Comparison of ENCODE assay signal across 15 cellular contexts in genomic region chr7:48004598-48004997, GRCh38. TPM values are rescaled to one million over a fixed set of nuclear protein-coding genes. Genes with fewer than 3 reads are reported as not detected.
DNase-seq lines count a peak whose midpoint lies in the region; ATAC-seq and TF ChIP-seq lines count a peak whose summit lies in the region.
"Had no signal": no experiment of that assay in that cellular context is flagged by ENCODE, and none has a peak within 500 bp of the region (broad histone marks: within the 10 kb centered on the region; RNA-seq: fewer than 3 reads in every experiment).

No MANE protein-coding gene starts in this region.

- TF ChIP-seq CTCF in nephron (IDR thresholded peaks at IDR 0.05; ENCODE audit: unreplicated experiment in 3 of 3): no peak
- no peak for TF ChIP-seq CTCF in body of pancreas (IDR thresholded peaks at IDR 0.05)

- H3K27me3 ChIP-seq in CD8-positive, alpha-beta memory T cell (ENCODE audit: insufficient read depth, low read length, poor library complexity, severe bottlenecking): no peaks in the 10 kb centered on the region
- H3K27me3 ChIP-seq in body of pancreas: peaks cover 0 to 5% of the 10 kb centered on the region in 2 donors
- H3K27me3 ChIP-seq: stomach had no signal

- H3K27ac ChIP-seq in CD8-positive, alpha-beta memory T cell (ENCODE audit: low read depth, low read length): no peak overlapping the region
- no peak overlapping the region for H3K27ac ChIP-seq in body of pancreas
- H3K27ac ChIP-seq: stomach had no signal

- peak; percentile 50 for ATAC-seq in GM18870 (IDR thresholded peaks at IDR 0.05; ENCODE audit: unreplicated experiment)
- peak; percentile 62 for ATAC-seq in GM21786 (IDR thresholded peaks at IDR 0.05; ENCODE audit: unreplicated experiment)
- ATAC-seq in HG03108 (IDR thresholded peaks at IDR 0.05; ENCODE audit: unreplicated experiment): peak; percentile 76
- no peak for ATAC-seq in body of pancreas
- ATAC-seq: left ventricle myocardium superior had no signal

- H3K27ac Mint-ChIP-seq in nephron: peak overlapping the region in 2 of 3 experiments; percentile 59 to 88
- no peak overlapping the region for H3K27ac Mint-ChIP-seq in CD8-positive, alpha-beta memory T cell
- H3K27ac Mint-ChIP-seq: activated naive CD8-positive, alpha-beta T cell treated with anti-CD3 and anti-CD28 coated beads for 36 hours had no signal

- H3K4me1 Mint-ChIP-seq in nephron: no peaks in the 10 kb centered on the region
- no peaks in the 10 kb centered on the region for H3K4me1 Mint-ChIP-seq in CD8-positive, alpha-beta memory T cell
- H3K4me1 Mint-ChIP-seq: activated naive CD8-positive, alpha-beta T cell treated with anti-CD3 and anti-CD28 coated beads for 36 hours had no signal

- H3K4me3 Mint-ChIP-seq in nephron: no peak overlapping the region
- H3K4me3 Mint-ChIP-seq in CD8-positive, alpha-beta memory T cell: no peak overlapping the region
- H3K4me3 Mint-ChIP-seq: activated naive CD8-positive, alpha-beta T cell treated with anti-CD3 and anti-CD28 coated beads for 36 hours had no signal

- H3K4me3 ChIP-seq in CD8-positive, alpha-beta memory T cell (ENCODE audit: low read length): no peak overlapping the region
- H3K4me3 ChIP-seq in body of pancreas: no peak overlapping the region
- H3K4me3 ChIP-seq: HAP-1, stomach had no signal

- TF ChIP-seq POLR2A in body of pancreas (IDR thresholded peaks at IDR 0.05): no peak

- H3K27me3 Mint-ChIP-seq in nephron (ENCODE audit: low read depth): peaks cover 6% of the 10 kb centered on the region
- peaks cover 15 to 22% of the 10 kb centered on the region in 2 donors for H3K27me3 Mint-ChIP-seq in CD8-positive, alpha-beta memory T cell

- no peaks in the 10 kb centered on the region for H3K4me1 ChIP-seq in CD8-positive, alpha-beta memory T cell (ENCODE audit: insufficient read depth, low read length)
- H3K4me1 ChIP-seq in body of pancreas: no peaks in the 10 kb centered on the region
- H3K4me1 ChIP-seq: stomach had no signal

- no peaks in the 10 kb centered on the region for H3K36me3 ChIP-seq in CD8-positive, alpha-beta memory T cell (ENCODE audit: insufficient read depth, low read length)
- no peaks in the 10 kb centered on the region for H3K36me3 ChIP-seq in body of pancreas (replicated peaks in 1 of 2; ENCODE audit: insufficient read depth in 1 of 2, low read depth in 2 of 2)
- H3K36me3 ChIP-seq: HAP-1, stomach had no signal

- no peaks in the 10 kb centered on the region for H3K36me3 Mint-ChIP-seq in nephron (ENCODE audit: low read depth)
- H3K36me3 Mint-ChIP-seq in CD8-positive, alpha-beta memory T cell: peaks cover 0 to 1% (median 0%) of the 10 kb centered on the region in 3 donors
- H3K36me3 Mint-ChIP-seq: activated naive CD8-positive, alpha-beta T cell treated with anti-CD3 and anti-CD28 coated beads for 36 hours had no signal

- peaks cover 9% of the 10 kb centered on the region for H3K9me3 Mint-ChIP-seq in nephron
- H3K9me3 Mint-ChIP-seq in CD8-positive, alpha-beta memory T cell: no peaks in the 10 kb centered on the region
- H3K9me3 Mint-ChIP-seq: activated naive CD8-positive, alpha-beta T cell treated with anti-CD3 and anti-CD28 coated beads for 36 hours had no signal

- intact Hi-C loops in body of pancreas (cut with DNase I): no loop called here

- H3K9me3 ChIP-seq in CD8-positive, alpha-beta memory T cell (ENCODE audit: low read length): no peaks in the 10 kb centered on the region
- H3K9me3 ChIP-seq in body of pancreas: no peaks in the 10 kb centered on the region
- H3K9me3 ChIP-seq: HAP-1, stomach had no signal

- WGBS in body of pancreas, 2 donors: 50 to 61% methylated on average over 5 of the region's 5 CpGs

- CTCF ChIA-PET in CD8-positive, alpha-beta memory T cell (lab: Charles Lee): interaction anchor here (2.1 kb wide), 1 partner anchor 13 kb away, joined by 7 read pairs; no protein-coding TSS in a partner anchor

- POLR2A ChIA-PET in CD8-positive, alpha-beta memory T cell (lab: Charles Lee): no interaction called here

- no peak for DNase-seq in CD8-positive, alpha-beta memory T cell
- no peak for DNase-seq in activated gamma-delta T cell treated with Interleukin-2 at 50 U/mL for 16 hours
- DNase-seq in body of pancreas: no peak
- no peak for DNase-seq in activated CD4-positive, CD25-positive, alpha-beta regulatory T cell treated with anti-CD3 and anti-CD28 coated beads, Interleukin-2, amount 50 U/mL, for 72 hours
- DNase-seq: activated CD8-positive, alpha-beta memory T cell treated with anti-CD3 and anti-CD28 coated beads, Interleukin-2, amount 50 U/mL, for 48 hours; activated naive CD8-positive, alpha-beta T cell treated with anti-CD3 and anti-CD28 coated beads for 36 hours; AML-193; caudate nucleus; left ventricle myocardium superior; stomach had no signal

RNA-seq across cellular contexts. Expression of gene SUN3, which starts 24.3 kb away (rescaled TPM):
- not detected for total RNA-seq in CD8-positive, alpha-beta memory T cell
- not detected for polyA plus RNA-seq in CD8-positive, alpha-beta memory T cell
- not detected for total RNA-seq in body of pancreas
- total RNA-seq: left ventricle myocardium superior, stomach had no signal
- polyA plus RNA-seq: stomach had no signal

RNA-seq across cellular contexts. Expression of gene HUS1, which starts 25.2 kb away (rescaled TPM):
- total RNA-seq in CD8-positive, alpha-beta memory T cell: 10 to 100 TPM; 64.9 to 65.0 TPM
- polyA plus RNA-seq in CD8-positive, alpha-beta memory T cell: 35.0 TPM
- 10 to 100 TPM; 15.2 to 16.9 TPM for total RNA-seq in body of pancreas

RNA-seq across cellular contexts. Expression of gene C7orf57, which starts 30.7 kb away (rescaled TPM):
- total RNA-seq in CD8-positive, alpha-beta memory T cell: under 1 TPM; 0.66 to 0.92 TPM
- not detected for polyA plus RNA-seq in CD8-positive, alpha-beta memory T cell
- under 1 TPM in 1 of 2 donors, not detected in 1; 0.26 TPM for total RNA-seq in body of pancreas
- total RNA-seq: left ventricle myocardium superior, stomach had no signal

RNA-seq across cellular contexts. Expression of gene PKD1L1, which starts 56.3 kb away (rescaled TPM):
- total RNA-seq in CD8-positive, alpha-beta memory T cell: under 1 TPM; 0.18 TPM
- polyA plus RNA-seq in CD8-positive, alpha-beta memory T cell: 0.02 TPM
- 1 to 10 TPM in 1 of 2 donors, under 1 TPM in 1; 0.26 to 4.0 TPM for total RNA-seq in body of pancreas

Comparison
In these comparisons a context has a peak if more than half of its experiments do, and no peak if none do; other contexts are left out.
1. H3K27ac Mint-ChIP-seq: peak in nephron (2 of 3); none in CD8-positive, alpha-beta memory T cell (0 of 8).